11 cellular contexts compared by ENCODE assay signal in the genomic region with DNA sequence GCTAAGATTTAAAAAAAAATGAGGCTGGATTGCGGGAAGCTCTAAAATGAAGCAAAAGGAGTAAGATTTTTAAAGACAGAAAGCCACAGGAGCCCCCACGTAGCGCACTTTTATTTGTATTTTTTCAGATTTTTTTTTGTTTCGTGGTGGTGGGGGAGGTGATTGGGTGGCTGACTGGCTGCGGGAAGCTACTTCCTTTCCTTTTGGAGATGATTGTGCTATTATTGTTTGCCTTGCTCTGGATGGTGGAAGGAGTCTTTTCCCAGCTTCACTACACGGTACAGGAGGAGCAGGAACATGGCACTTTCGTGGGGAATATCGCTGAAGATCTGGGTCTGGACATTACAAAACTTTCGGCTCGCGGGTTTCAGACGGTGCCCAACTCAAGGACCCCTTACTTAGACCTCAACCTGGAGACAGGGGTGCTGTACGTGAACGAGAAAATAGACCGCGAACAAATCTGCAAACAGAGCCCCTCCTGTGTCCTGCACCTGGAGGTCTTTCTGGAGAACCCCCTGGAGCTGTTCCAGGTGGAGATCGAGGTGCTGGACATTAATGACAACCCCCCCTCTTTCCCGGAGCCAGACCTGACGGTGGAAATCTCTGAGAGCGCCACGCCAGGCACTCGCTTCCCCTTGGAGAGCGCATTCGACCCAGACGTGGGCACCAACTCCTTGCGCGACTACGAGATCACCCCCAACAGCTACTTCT. TPM values are rescaled to one million over a fixed set of nuclear protein-coding genes. Genes with fewer than 3 reads are reported as not detected.
DNase-seq lines count a peak whose midpoint lies in the region; ATAC-seq and TF ChIP-seq lines count a peak whose summit lies in the region.
"Had no signal": no experiment of that assay in that cellular context is flagged by ENCODE, and none has a peak within 500 bp of the region (broad histone marks: within the 10 kb centered on the region; RNA-seq: fewer than 3 reads in every experiment).

No MANE protein-coding gene starts in this region.

- H3K27me3 Mint-ChIP-seq in activated CD8-positive, alpha-beta T cell treated with anti-CD3 and anti-CD28 coated beads, Interleukin-2, amount 10 ng/mL, durations not matched to agents 7 days and 5 days (ENCODE audit: low read depth): peaks cover 74% of the 10 kb centered on the region
- H3K27me3 Mint-ChIP-seq in activated CD8-positive, alpha-beta T cell treated with anti-CD3 and anti-CD28 coated beads for 36 hours: peaks cover 74% of the 10 kb centered on the region
- H3K27me3 Mint-ChIP-seq in Calu3 (ENCODE audit: unreplicated experiment): no peaks in the 10 kb centered on the region

- peak overlapping the region; percentile 97 for H3K56ac ChIP-seq in mesendoderm (ENCODE audit: low read length)

- H4K5ac ChIP-seq in mesendoderm (ENCODE audit: low read length): no peak overlapping the region

- DNase-seq in activated CD8-positive, alpha-beta T cell treated with anti-CD3 and anti-CD28 coated beads, Interleukin-2, amount 10 ng/mL, durations not matched to agents 7 days and 5 days: no peak
- no peak for DNase-seq in activated CD8-positive, alpha-beta T cell treated with anti-CD3 and anti-CD28 coated beads for 36 hours
- DNase-seq in astrocyte of the spinal cord (ENCODE audit: low read depth, low spot score): peak; percentile 26
- DNase-seq in mesendoderm: no peak
- no peak for DNase-seq in tibial artery
- DNase-seq in stimulated activated naive CD4-positive, alpha-beta T cell treated with Interleukin-2 at 50 U/mL for 16 hours (lab: John Stamatoyannopoulos, UW): no peak
- no peak for DNase-seq in Calu3
- no peak for DNase-seq in SKM-1 (lab: John Stamatoyannopoulos, UW; ENCODE audit: unreplicated experiment)
- DNase-seq: CD4-positive, alpha-beta memory T cell; SHP77 treated with DMSO at 0.1 percent for 48 hours had no signal

- WGBS in mesendoderm (ENCODE audit: extremely low coverage, insufficient coverage, low lambda C conversion rate): no CpG with 5 or more reads among the region's 28 CpGs

- H3K27me3 ChIP-seq in mesendoderm (ENCODE audit: insufficient read depth, low read length, poor library complexity): no peaks in the 10 kb centered on the region
- peaks cover 0 to 4% of the 10 kb centered on the region in 2 donors for H3K27me3 ChIP-seq in tibial artery

- peak overlapping the region; percentile 65 for H3K4me3 ChIP-seq in astrocyte of the spinal cord (ENCODE audit: low read depth, low read length)
- peak overlapping the region; percentile 64 for H3K4me3 ChIP-seq in mesendoderm (ENCODE audit: low read length)
- peak overlapping the region; percentile 63 to 72 for H3K4me3 ChIP-seq in tibial artery

- H3K79me1 ChIP-seq in mesendoderm (ENCODE audit: low read length): peaks cover 2% of the 10 kb centered on the region

- no peaks in the 10 kb centered on the region for H3K9me3 ChIP-seq in tibial artery

- in situ Hi-C loops in astrocyte of the spinal cord (cut with HindIII; ENCODE audit: low sequenced_read_pairs): no loop called here

- H3K4me2 ChIP-seq in mesendoderm (ENCODE audit: low read length): peak overlapping the region; percentile 12

- POLR2A ChIA-PET in activated CD8-positive, alpha-beta T cell treated with anti-CD3 and anti-CD28 coated beads, Interleukin-2, amount 10 ng/mL, durations not matched to agents 7 days and 5 days (lab: Charles Lee): no interaction called here
- POLR2A ChIA-PET in activated CD8-positive, alpha-beta T cell treated with anti-CD3 and anti-CD28 coated beads for 36 hours (lab: Charles Lee): no interaction called here

- H3K23ac ChIP-seq in mesendoderm (ENCODE audit: low read length): no peak overlapping the region

- H3K4me1 Mint-ChIP-seq in activated CD8-positive, alpha-beta T cell treated with anti-CD3 and anti-CD28 coated beads, Interleukin-2, amount 10 ng/mL, durations not matched to agents 7 days and 5 days (ENCODE audit: low read depth): peaks cover 21% of the 10 kb centered on the region
- H3K4me1 Mint-ChIP-seq in activated CD8-positive, alpha-beta T cell treated with anti-CD3 and anti-CD28 coated beads for 36 hours (ENCODE audit: low read depth): peaks cover 22% of the 10 kb centered on the region
- peaks cover 7% of the 10 kb centered on the region for H3K4me1 Mint-ChIP-seq in Calu3 (ENCODE audit: low read depth, unreplicated experiment)

- no peak overlapping the region for H2BK5ac ChIP-seq in mesendoderm (ENCODE audit: low read length)

- intact Hi-C loops in activated CD8-positive, alpha-beta T cell treated with anti-CD3 and anti-CD28 coated beads for 36 hours (cut with micrococcal nuclease): no loop called here
- intact Hi-C loops in tibial artery (cut with DNase I; ENCODE audit: low total_unique reads): no loop called here
- intact Hi-C loops in Calu3 (cut with micrococcal nuclease; ENCODE audit: unreplicated experiment): loop anchor here (5.0 kb wide), 1 partner anchor 332 kb away; no protein-coding TSS in a partner anchor

- no peak for ATAC-seq in activated CD8-positive, alpha-beta T cell treated with anti-CD3 and anti-CD28 coated beads, Interleukin-2, amount 10 ng/mL, durations not matched to agents 7 days and 5 days
- no peak for ATAC-seq in activated CD8-positive, alpha-beta T cell treated with anti-CD3 and anti-CD28 coated beads for 36 hours

- H3K4me3 Mint-ChIP-seq in activated CD8-positive, alpha-beta T cell treated with anti-CD3 and anti-CD28 coated beads, Interleukin-2, amount 10 ng/mL, durations not matched to agents 7 days and 5 days: peak overlapping the region; percentile 28
- no peak overlapping the region for H3K4me3 Mint-ChIP-seq in activated CD8-positive, alpha-beta T cell treated with anti-CD3 and anti-CD28 coated beads for 36 hours
- H3K4me3 Mint-ChIP-seq in Calu3 (ENCODE audit: low read depth, unreplicated experiment): no peak overlapping the region
- H3K4me3 Mint-ChIP-seq: memory B cell had no signal

- H3K36me3 ChIP-seq in mesendoderm (ENCODE audit: control insufficient read depth, insufficient read depth, low read length): no peaks in the 10 kb centered on the region
- H3K36me3 ChIP-seq in tibial artery: no peaks in the 10 kb centered on the region

- no peak overlapping the region for H2BK120ac ChIP-seq in mesendoderm (ENCODE audit: low read depth, low read length)

- no peak overlapping the region for H3K4ac ChIP-seq in mesendoderm (ENCODE audit: low read depth, low read length)

- H3K27ac Mint-ChIP-seq in activated CD8-positive, alpha-beta T cell treated with anti-CD3 and anti-CD28 coated beads, Interleukin-2, amount 10 ng/mL, durations not matched to agents 7 days and 5 days: peak overlapping the region; percentile 63
- no peak overlapping the region for H3K27ac Mint-ChIP-seq in activated CD8-positive, alpha-beta T cell treated with anti-CD3 and anti-CD28 coated beads for 36 hours
- H3K27ac Mint-ChIP-seq in Calu3 (ENCODE audit: unreplicated experiment): no peak overlapping the region
- H3K27ac Mint-ChIP-seq: CD4-positive, alpha-beta memory T cell; memory B cell had no signal

- H3K9me3 Mint-ChIP-seq in activated CD8-positive, alpha-beta T cell treated with anti-CD3 and anti-CD28 coated beads, Interleukin-2, amount 10 ng/mL, durations not matched to agents 7 days and 5 days (ENCODE audit: insufficient read depth): no peaks in the 10 kb centered on the region
- peaks cover 4% of the 10 kb centered on the region for H3K9me3 Mint-ChIP-seq in activated CD8-positive, alpha-beta T cell treated with anti-CD3 and anti-CD28 coated beads for 36 hours
- peaks cover 7% of the 10 kb centered on the region for H3K9me3 Mint-ChIP-seq in Calu3 (ENCODE audit: low read depth, unreplicated experiment)
- H3K9me3 Mint-ChIP-seq: memory B cell had no signal

- H3K18ac ChIP-seq in mesendoderm (ENCODE audit: low read length): no peak overlapping the region

- peaks cover 13% of the 10 kb centered on the region for H3K36me3 Mint-ChIP-seq in activated CD8-positive, alpha-beta T cell treated with anti-CD3 and anti-CD28 coated beads, Interleukin-2, amount 10 ng/mL, durations not matched to agents 7 days and 5 days (ENCODE audit: low read depth)
- H3K36me3 Mint-ChIP-seq in activated CD8-positive, alpha-beta T cell treated with anti-CD3 and anti-CD28 coated beads for 36 hours (ENCODE audit: low read depth): peaks cover 2% of the 10 kb centered on the region
- H3K36me3 Mint-ChIP-seq in Calu3 (ENCODE audit: insufficient read depth, unreplicated experiment): peaks cover 5% of the 10 kb centered on the region
- H3K36me3 Mint-ChIP-seq: memory B cell had no signal

- no peak overlapping the region for H2BK15ac ChIP-seq in mesendoderm (replicated peaks; ENCODE audit: low read depth)

- H3K9ac ChIP-seq in mesendoderm (ENCODE audit: low read length): peak overlapping the region; percentile 79

- peaks cover 53% of the 10 kb centered on the region for H3K79me2 ChIP-seq in mesendoderm (ENCODE audit: control insufficient read depth, insufficient read depth, low read length)

- H3K27ac ChIP-seq in mesendoderm (ENCODE audit: low read depth, low read length): no peak overlapping the region
- H3K27ac ChIP-seq in tibial artery: peak overlapping the region; percentile 71 to 84

- CTCF ChIA-PET in activated CD8-positive, alpha-beta T cell treated with anti-CD3 and anti-CD28 coated beads, Interleukin-2, amount 10 ng/mL, durations not matched to agents 7 days and 5 days (lab: Charles Lee): no interaction called here
- CTCF ChIA-PET in activated CD8-positive, alpha-beta T cell treated with anti-CD3 and anti-CD28 coated beads for 36 hours (lab: Charles Lee): no interaction called here
- CTCF ChIA-PET in Calu3 (lab: Charles Lee): interaction anchor here (0.7 kb wide), 1 partner anchor 1911 kb away, joined by 5 read pairs; no protein-coding TSS in a partner anchor

- no peak overlapping the region for H4K8ac ChIP-seq in mesendoderm (ENCODE audit: low read depth, low read length)

- no TSS peak for BruUV-seq in Calu3 (replicated peaks; lab: Mats Ljungman, UMichigan)

- TF ChIP-seq CTCF in activated CD8-positive, alpha-beta T cell treated with anti-CD3 and anti-CD28 coated beads for 36 hours (IDR thresholded peaks at IDR 0.05): no peak
- TF ChIP-seq CTCF in astrocyte of the spinal cord (IDR thresholded peaks at IDR 0.05; ENCODE audit: low read depth, low read length) (no peak), tibial artery (IDR thresholded peaks at IDR 0.05) (no peak), Calu3 (IDR thresholded peaks at IDR 0.05; ENCODE audit: unreplicated experiment) (no peak)

- H3K4me1 ChIP-seq in mesendoderm (ENCODE audit: control insufficient read depth, low read depth, low read length) (no peaks in the 10 kb centered on the region), tibial artery (peaks cover 0 to 58% (median 27%) of the 10 kb centered on the region in 4 donors)

- H2AK5ac ChIP-seq in mesendoderm (ENCODE audit: low read length): no peak overlapping the region

RNA-seq across cellular contexts. Expression of gene PCDH10, which starts 1.0 kb away (rescaled TPM):
- total RNA-seq in activated CD8-positive, alpha-beta T cell treated with anti-CD3 and anti-CD28 coated beads, Interleukin-2, amount 10 ng/mL, durations not matched to agents 7 days and 5 days: not detected
- total RNA-seq in activated CD8-positive, alpha-beta T cell treated with anti-CD3 and anti-CD28 coated beads for 36 hours: not detected
- polyA plus RNA-seq in mesendoderm (2013, experiment 1 of 2): 86.0 TPM
- polyA plus RNA-seq in mesendoderm (2013, experiment 2 of 2): 86.7 TPM
- total RNA-seq in Calu3 (2022): not detected in 2 replicates
- total RNA-seq: CD4-positive, alpha-beta memory T cell had no signal
- polyA plus RNA-seq: CD4-positive, alpha-beta memory T cell had no signal
